8 cellular contexts compared by ENCODE assay signal in the genomic region with DNA sequence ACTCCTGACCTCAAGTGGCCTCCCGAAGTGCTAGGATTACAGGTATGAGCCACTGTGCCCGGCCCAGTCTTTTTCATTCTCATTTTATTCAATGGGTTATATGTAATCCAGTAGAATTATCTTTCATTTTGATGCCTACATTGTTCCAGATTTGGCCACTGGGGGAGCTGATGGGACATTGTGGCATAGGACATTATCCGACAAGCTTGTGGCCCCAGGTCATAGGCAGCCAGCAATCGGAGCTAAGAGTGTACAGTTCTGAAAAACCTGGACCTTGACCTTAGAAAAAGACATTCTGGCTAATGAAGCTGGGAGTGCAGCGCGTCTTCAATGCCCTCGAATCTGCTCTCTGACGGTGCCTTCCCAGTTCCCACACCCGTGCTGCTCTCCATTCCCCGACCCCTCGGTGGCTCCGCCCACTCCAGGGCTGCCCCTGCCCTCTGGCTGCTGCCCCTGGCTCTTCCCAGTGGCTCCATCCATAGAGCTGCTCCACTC.
DNase-seq lines count a peak whose midpoint lies in the region; TF ChIP-seq lines count a peak whose summit lies in the region.

No MANE protein-coding gene starts in this region.

- TF ChIP-seq POLR2A in sigmoid colon (IDR thresholded peaks at IDR 0.05): no peak

- no peaks in the 10 kb centered on the region for H3K9me3 ChIP-seq in GM23248 (ENCODE audit: low read depth)
- H3K9me3 ChIP-seq in left ventricle myocardium inferior (replicated peaks): no peaks in the 10 kb centered on the region
- H3K9me3 ChIP-seq in sigmoid colon: no peaks in the 10 kb centered on the region

- in situ Hi-C loops in GM23248 (cut with MboI): no loop called here

- no peaks in the 10 kb centered on the region for H3K9me2 ChIP-seq in GM23248 (ENCODE audit: insufficient read depth)

- 7 to 11% methylated on average over 12 of the region's 12 CpGs for WGBS in GM23248 (ENCODE audit: low coverage in 1 of 2, low lambda C conversion rate in 2 of 2, missing lambda C conversion rate in 2 of 2), 2 experiments
- WGBS in sigmoid colon, 2 donors: 21 to 25% methylated on average over 12 of the region's 12 CpGs

- DNase-seq in EH (ENCODE audit: low read depth): peak; percentile 10
- peak; percentile 54 for DNase-seq in GM23248
- DNase-seq in NCI-H1105 (lab: John Stamatoyannopoulos, UW): peak; percentile 45
- DNase-seq in activated T-cell treated with anti-CD3 and anti-CD28 coated beads for 48 hours (ENCODE audit: low read depth): peak; percentile 29
- DNase-seq in left ventricle myocardium inferior: no peak
- peak; percentile 32 for DNase-seq in stimulated activated CD4-positive, alpha-beta T cell treated with anti-CD3 and anti-CD28 coated beads, Interleukin-12 subunit alpha, Interleukin-12 subunit beta, amount 100 ng/mL, for 4 hours
- no peak for DNase-seq in sigmoid colon
- no peak for DNase-seq in NOMO-1 (lab: John Stamatoyannopoulos, UW; ENCODE audit: unreplicated experiment in 2 of 2)

- H3K36me3 ChIP-seq in GM23248 (ENCODE audit: low read depth): no peaks in the 10 kb centered on the region
- no peaks in the 10 kb centered on the region for H3K36me3 ChIP-seq in left ventricle myocardium inferior
- H3K36me3 ChIP-seq in sigmoid colon: no peaks in the 10 kb centered on the region

- intact Hi-C loops in left ventricle myocardium inferior (cut with micrococcal nuclease) (no loop called here), sigmoid colon (cut with DNase I) (no loop called here)

- H3K4me1 ChIP-seq in GM23248 (ENCODE audit: insufficient read depth) (no peaks in the 10 kb centered on the region), left ventricle myocardium inferior (no peaks in the 10 kb centered on the region), sigmoid colon (no peaks in the 10 kb centered on the region)

- TF ChIP-seq CTCF in left ventricle myocardium inferior (IDR thresholded peaks at IDR 0.05; ENCODE audit: borderline replicate concordance) (peak; percentile 67), sigmoid colon (IDR thresholded peaks at IDR 0.05) (peak in 2 of 4 experiments; percentile 16 to 31)

- no peaks in the 10 kb centered on the region for H4K20me1 ChIP-seq in GM23248 (ENCODE audit: insufficient read depth)

- H3K9ac ChIP-seq in GM23248: no peak overlapping the region

- H2AFZ ChIP-seq in GM23248: no peak overlapping the region

- H3K27ac ChIP-seq in GM23248: no peak overlapping the region
- no peak overlapping the region for H3K27ac ChIP-seq in left ventricle myocardium inferior (replicated peaks)
- H3K27ac ChIP-seq in sigmoid colon: no peak overlapping the region

- H3K79me2 ChIP-seq in GM23248 (ENCODE audit: insufficient read depth): no peaks in the 10 kb centered on the region

- H3K4me3 ChIP-seq in GM23248: no peak overlapping the region
- peak overlapping the region; percentile 28 for H3K4me3 ChIP-seq in left ventricle myocardium inferior
- H3K4me3 ChIP-seq in sigmoid colon: no peak overlapping the region

- H3K4me2 ChIP-seq in GM23248 (ENCODE audit: unreplicated experiment): no peak overlapping the region

- no peaks in the 10 kb centered on the region for H3F3A ChIP-seq in GM23248 (ENCODE audit: insufficient read depth)

- TF ChIP-seq EP300 in sigmoid colon (IDR thresholded peaks at IDR 0.05): no peak

- no peaks in the 10 kb centered on the region; the same call in none of the 2 replicates for H3K27me3 ChIP-seq in GM23248 (replicated peaks; ENCODE audit: insufficient read depth)
- peaks cover 70% of the 10 kb centered on the region for H3K27me3 ChIP-seq in left ventricle myocardium inferior (ENCODE audit: low read depth)
- peaks cover 0 to 17% (median 0%) of the 10 kb centered on the region in 3 donors for H3K27me3 ChIP-seq in sigmoid colon

Comparison
In these comparisons a context has a peak if more than half of its experiments do, and no peak if none do; other contexts are left out.
1. DNase-seq: peak in EH (single experiment), GM23248 (single experiment), NCI-H1105 (single experiment), activated T-cell treated with anti-CD3 and anti-CD28 coated beads for 48 hours (single experiment) and stimulated activated CD4-positive, alpha-beta T cell treated with anti-CD3 and anti-CD28 coated beads, Interleukin-12 subunit alpha, Interleukin-12 subunit beta, amount 100 ng/mL, for 4 hours (single experiment); none in left ventricle myocardium inferior (single experiment), sigmoid colon (single experiment) and NOMO-1 (0 of 2).